32 cellular contexts compared by ENCODE assay signal in the genomic region with DNA sequence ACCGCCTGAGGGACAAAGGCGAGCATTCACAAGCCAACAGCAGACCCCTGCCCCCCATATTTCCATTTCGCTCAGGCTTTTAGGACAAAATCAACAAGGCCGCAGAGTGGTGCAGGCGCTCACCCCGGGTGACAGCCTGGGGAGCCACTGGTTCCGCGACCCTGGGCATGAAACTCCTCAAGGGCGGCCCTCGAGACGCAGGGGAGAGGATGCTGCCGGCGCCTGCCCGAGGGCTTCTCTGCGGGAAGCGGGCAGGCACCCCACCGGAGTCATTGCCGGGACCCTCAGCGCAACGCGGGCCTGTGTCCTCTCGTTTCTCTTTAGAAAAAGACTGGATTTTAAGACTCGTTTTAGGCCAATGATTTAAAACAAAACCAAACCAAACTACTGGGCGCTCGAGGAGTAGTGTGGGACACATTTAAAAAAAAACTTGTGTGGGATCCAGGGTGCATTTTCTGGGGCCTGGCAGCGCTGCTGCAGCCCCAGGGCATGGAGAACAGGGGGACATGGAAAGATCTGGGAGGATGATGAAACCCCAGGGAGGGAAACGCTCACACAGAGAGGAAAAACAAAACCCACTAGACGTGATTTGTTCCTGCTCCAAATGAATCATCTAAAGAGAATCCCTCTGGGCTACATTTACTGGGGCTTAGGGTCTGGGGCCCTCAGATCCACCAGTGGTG. TPM values are rescaled to one million over a fixed set of nuclear protein-coding genes. Genes with fewer than 3 reads are reported as not detected.
DNase-seq lines count a peak whose midpoint lies in the region; ATAC-seq lines count a peak whose summit lies in the region.
"Had no signal": no experiment of that assay in that cellular context is flagged by ENCODE, and none has a peak within 500 bp of the region (broad histone marks: within the 10 kb centered on the region; RNA-seq: fewer than 3 reads in every experiment).

No MANE protein-coding gene starts in this region.

- H3K36me3 ChIP-seq in H7 (replicated peaks; ENCODE audit: control insufficient read depth, insufficient read depth, low read length): no peaks in the 10 kb centered on the region
- no peaks in the 10 kb centered on the region for H3K36me3 ChIP-seq in mesendoderm (ENCODE audit: control insufficient read depth, insufficient read depth, low read length)
- H3K36me3 ChIP-seq: BLaER1, gastrocnemius medialis, pancreas, thoracic aorta had no signal

- no peak for ATAC-seq in stimulated activated naive B cell treated with anti-CD40 and anti-IgM and Interleukin-4, amounts not matched to agents 10 μg/mL and 1 μg/mL and 100 μg/mL, for 72 hours (replicated peaks)
- no peak for ATAC-seq in HG03521 (IDR thresholded peaks at IDR 0.05; ENCODE audit: unreplicated experiment)
- ATAC-seq: activated CD4-positive, CD25-positive, alpha-beta regulatory T cell treated with anti-CD3 and anti-CD28 coated beads, Interleukin-2, amount 50 U/mL, for 24 hours; activated T-cell treated with anti-CD3 and anti-CD28 coated beads, Interleukin-2, amount 50 U/mL, for 72 hours; gastrocnemius medialis; left cardiac atrium; natural killer cell treated with Interleukin-12 subunit alpha and Interleukin-12 subunit beta and Interleukin-15 and Interleukin-18, amount 100 ng/mL, for 72 hours had no signal

- no peak overlapping the region for H3K4me3 Mint-ChIP-seq in stimulated activated naive B cell treated with anti-CD40 and anti-IgM and Interleukin-4, amounts not matched to agents 10 μg/mL and 1 μg/mL and 100 μg/mL, for 72 hours
- H3K4me3 Mint-ChIP-seq: activated CD4-positive, alpha-beta memory T cell treated with anti-CD3 and anti-CD28 coated beads for 36 hours; natural killer cell treated with Interleukin-12 subunit alpha and Interleukin-12 subunit beta and Interleukin-15 and Interleukin-18, amount 100 ng/mL, for 72 hours had no signal

- no peak overlapping the region for H4K8ac ChIP-seq in mesendoderm (ENCODE audit: low read depth, low read length)

- no peak overlapping the region for H2BK15ac ChIP-seq in mesendoderm (replicated peaks; ENCODE audit: low read depth)

- DNase-seq in H7: peak; percentile 63
- peak; percentile 26 for DNase-seq in RPMI7951 (ENCODE audit: low read depth)
- no peak for DNase-seq in mesendoderm
- no peak for DNase-seq in stimulated activated naive B cell treated with anti-CD40 and anti-IgM and Interleukin-4, amounts not matched to agents 10 μg/mL and 1 μg/mL and 100 μg/mL, for 72 hours
- no peak for DNase-seq in foreskin melanocyte
- no peak for DNase-seq in C1 segment of cervical spinal cord (lab: John Stamatoyannopoulos, UW)
- DNase-seq: activated CD4-positive, alpha-beta memory T cell treated with anti-CD3 and anti-CD28 coated beads for 36 hours; activated naive CD4-positive, alpha-beta T cell treated with Interleukin-2 at 50 U/mL for 16 hours; activated T-cell treated with anti-CD3 and anti-CD28 coated beads, Interleukin-2, amount 50 U/mL, for 72 hours; dorsolateral prefrontal cortex; gastrocnemius medialis; GDM1; left cardiac atrium; NCI-H1105 treated with DMSO at 0.1 percent for 48 hours; NCI-H1930; NCI-H510A treated with DMSO at 0.1 percent for 48 hours; pancreas; stimulated activated CD8-positive, alpha-beta memory T cell treated with anti-CD3 and anti-CD28 coated beads, Interleukin-4, amount 100 ng/mL, for 48 hours; stimulated activated naive CD8-positive, alpha-beta T cell treated with anti-CD3 and anti-CD28 coated beads, Interleukin-15, amount 100 ng/mL, for 72 hours; T-helper 2 cell had no signal

- H3K4me1 Mint-ChIP-seq in stimulated activated naive B cell treated with anti-CD40 and anti-IgM and Interleukin-4, amounts not matched to agents 10 μg/mL and 1 μg/mL and 100 μg/mL, for 72 hours: peaks cover 12 to 19% of the 10 kb centered on the region in 2 donors

- no peak overlapping the region for H2BK120ac ChIP-seq in mesendoderm (ENCODE audit: low read depth, low read length)

- no peak overlapping the region for H3K18ac ChIP-seq in mesendoderm (ENCODE audit: low read length)

- H2AK5ac ChIP-seq in mesendoderm (ENCODE audit: low read length): no peak overlapping the region

- H3K4me2 ChIP-seq in mesendoderm (ENCODE audit: low read length): no peak overlapping the region
- H3K4me2 ChIP-seq: BLaER1 had no signal

- no peak overlapping the region for H4K5ac ChIP-seq in mesendoderm (ENCODE audit: low read length)

- WGBS in mesendoderm (ENCODE audit: extremely low coverage, insufficient coverage, low lambda C conversion rate): no CpG with 5 or more reads among the region's 28 CpGs

- no peak overlapping the region for H3K27ac ChIP-seq in mesendoderm (ENCODE audit: low read depth, low read length)
- H3K27ac ChIP-seq: BLaER1, dorsolateral prefrontal cortex, gastrocnemius medialis, pancreas, thoracic aorta had no signal

- no peak overlapping the region for H3K4ac ChIP-seq in mesendoderm (ENCODE audit: low read depth, low read length)

- no peak overlapping the region for H3K9ac ChIP-seq in mesendoderm (ENCODE audit: low read length)
- H3K9ac ChIP-seq: BLaER1 had no signal

- no peak overlapping the region for H3K23ac ChIP-seq in mesendoderm (ENCODE audit: low read length)

- no peaks in the 10 kb centered on the region for H3K79me1 ChIP-seq in mesendoderm (ENCODE audit: low read length)

- H3K4me1 ChIP-seq in mesendoderm (ENCODE audit: control insufficient read depth, low read depth, low read length): peaks cover 2% of the 10 kb centered on the region
- H3K4me1 ChIP-seq: BLaER1 had no signal

- peak overlapping the region; percentile 20 for H3K27ac Mint-ChIP-seq in stimulated activated naive B cell treated with anti-CD40 and anti-IgM and Interleukin-4, amounts not matched to agents 10 μg/mL and 1 μg/mL and 100 μg/mL, for 72 hours
- H3K27ac Mint-ChIP-seq: activated CD4-positive, alpha-beta memory T cell treated with anti-CD3 and anti-CD28 coated beads for 36 hours; activated T-cell treated with anti-CD3 and anti-CD28 coated beads, Interleukin-2, amount 50 U/mL, for 72 hours; brain; natural killer cell treated with Interleukin-12 subunit alpha and Interleukin-12 subunit beta and Interleukin-15 and Interleukin-18, amount 100 ng/mL, for 72 hours had no signal

- H3K9me3 Mint-ChIP-seq in stimulated activated naive B cell treated with anti-CD40 and anti-IgM and Interleukin-4, amounts not matched to agents 10 μg/mL and 1 μg/mL and 100 μg/mL, for 72 hours: no peaks in the 10 kb centered on the region
- H3K9me3 Mint-ChIP-seq: activated CD4-positive, alpha-beta memory T cell treated with anti-CD3 and anti-CD28 coated beads for 36 hours; activated T-cell treated with anti-CD3 and anti-CD28 coated beads, Interleukin-2, amount 50 U/mL, for 72 hours; natural killer cell treated with Interleukin-12 subunit alpha and Interleukin-12 subunit beta and Interleukin-15 and Interleukin-18, amount 100 ng/mL, for 72 hours; stimulated activated naive CD8-positive, alpha-beta T cell treated with anti-CD3 and anti-CD28 coated beads, Interleukin-15, amount 100 ng/mL, for 72 hours had no signal

- H3K36me3 Mint-ChIP-seq in stimulated activated naive B cell treated with anti-CD40 and anti-IgM and Interleukin-4, amounts not matched to agents 10 μg/mL and 1 μg/mL and 100 μg/mL, for 72 hours: no peaks in the 10 kb centered on the region
- H3K36me3 Mint-ChIP-seq: activated CD4-positive, alpha-beta memory T cell treated with anti-CD3 and anti-CD28 coated beads for 36 hours; brain; natural killer cell treated with Interleukin-12 subunit alpha and Interleukin-12 subunit beta and Interleukin-15 and Interleukin-18, amount 100 ng/mL, for 72 hours had no signal

- peaks cover 94% of the 10 kb centered on the region for H3K27me3 ChIP-seq in H7 (ENCODE audit: control insufficient read depth, insufficient read depth, low read length)
- peaks cover 42% of the 10 kb centered on the region for H3K27me3 ChIP-seq in mesendoderm (ENCODE audit: insufficient read depth, low read length, poor library complexity)

- H3K27me3 Mint-ChIP-seq in stimulated activated naive B cell treated with anti-CD40 and anti-IgM and Interleukin-4, amounts not matched to agents 10 μg/mL and 1 μg/mL and 100 μg/mL, for 72 hours: peaks cover 80 to 98% of the 10 kb centered on the region in 2 donors

- H2BK5ac ChIP-seq in mesendoderm (ENCODE audit: low read length): no peak overlapping the region

- H3K79me2 ChIP-seq in mesendoderm (ENCODE audit: control insufficient read depth, insufficient read depth, low read length): no peaks in the 10 kb centered on the region

- peak overlapping the region; percentile 49 for H3K56ac ChIP-seq in mesendoderm (ENCODE audit: low read length)

- H3K4me3 ChIP-seq in H7 (ENCODE audit: insufficient read depth, low read depth, low read length) (no peak overlapping the region), mesendoderm (ENCODE audit: low read length) (no peak overlapping the region)
- H3K4me3 ChIP-seq: BLaER1, dorsolateral prefrontal cortex, gastrocnemius medialis, thoracic aorta had no signal

RNA-seq across cellular contexts. Expression of a gene that starts 14.2 kb away (rescaled TPM):
- not detected in 2 replicates for total RNA-seq in H7 (2014; rRNA removed; shearing (Covaris generic))
- total RNA-seq in RPMI7951 (2014; rRNA removed; shearing (Covaris generic)): 1.7 and 2.3 TPM in 2 replicates
- 0.04 TPM for polyA plus RNA-seq in mesendoderm (2013, experiment 1 of 2)
- 0.06 TPM for polyA plus RNA-seq in mesendoderm (2013, experiment 2 of 2)
- total RNA-seq: activated CD4-positive, alpha-beta memory T cell treated with anti-CD3 and anti-CD28 coated beads for 36 hours; activated T-cell treated with anti-CD3 and anti-CD28 coated beads, Interleukin-2, amount 50 U/mL, for 72 hours; left cardiac atrium; lung microvascular endothelial cell; MCF 10A; natural killer cell treated with Interleukin-12 subunit alpha and Interleukin-12 subunit beta and Interleukin-15 and Interleukin-18, amount 100 ng/mL, for 72 hours had no signal
- polyA plus RNA-seq: AG04450, endothelial cell of umbilical vein, pancreas had no signal

RNA-seq across cellular contexts. Expression of a gene that starts 28.6 kb away (rescaled TPM):
- total RNA-seq in H7 (2014; rRNA removed; shearing (Covaris generic)): not detected in 2 replicates
- not detected in 2 replicates for total RNA-seq in RPMI7951 (2014; rRNA removed; shearing (Covaris generic))
- 32.8 TPM for polyA plus RNA-seq in mesendoderm (2013, experiment 1 of 2)
- polyA plus RNA-seq in mesendoderm (2013, experiment 2 of 2): 29.6 TPM
- total RNA-seq: activated CD4-positive, alpha-beta memory T cell treated with anti-CD3 and anti-CD28 coated beads for 36 hours; endothelial cell of umbilical vein; gastrocnemius medialis; left cardiac atrium; lung microvascular endothelial cell; MCF 10A; mucosa of gallbladder; natural killer cell treated with Interleukin-12 subunit alpha and Interleukin-12 subunit beta and Interleukin-15 and Interleukin-18, amount 100 ng/mL, for 72 hours; OCI-LY7; pancreas; thoracic aorta had no signal
- polyA plus RNA-seq: AG04450, endothelial cell of umbilical vein had no signal

RNA-seq across cellular contexts. Expression of a gene that starts 29.0 kb away (rescaled TPM):
- not detected in 2 replicates for total RNA-seq in H7 (2014; rRNA removed; shearing (Covaris generic))
- total RNA-seq in RPMI7951 (2014; rRNA removed; shearing (Covaris generic)): 1.4 and 1.9 TPM in 2 replicates
- not detected for polyA plus RNA-seq in mesendoderm (2013, experiment 1 of 2)
- not detected for polyA plus RNA-seq in mesendoderm (2013, experiment 2 of 2)
- total RNA-seq: activated CD4-positive, alpha-beta memory T cell treated with anti-CD3 and anti-CD28 coated beads for 36 hours; dorsolateral prefrontal cortex; left cardiac atrium; lung microvascular endothelial cell; mucosa of gallbladder; OCI-LY7; pancreas had no signal
- polyA plus RNA-seq: pancreas had no signal

RNA-seq across cellular contexts. Expression of a gene that starts 39.9 kb away (rescaled TPM):
- not detected in 2 replicates for total RNA-seq in H7 (2014; rRNA removed; shearing (Covaris generic))
- total RNA-seq in RPMI7951 (2014; rRNA removed; shearing (Covaris generic)): 12.9 and 18.7 TPM in 2 replicates
- not detected for polyA plus RNA-seq in mesendoderm (2013, experiment 1 of 2)
- polyA plus RNA-seq in mesendoderm (2013, experiment 2 of 2): not detected
- total RNA-seq: activated CD4-positive, alpha-beta memory T cell treated with anti-CD3 and anti-CD28 coated beads for 36 hours; OCI-LY7 had no signal
- polyA plus RNA-seq: pancreas had no signal

RNA-seq across cellular contexts. Expression of a gene that starts 48.7 kb away (rescaled TPM):
- total RNA-seq in H7 (2014; rRNA removed; shearing (Covaris generic)): not detected in 2 replicates
- 0.12 TPM in 1 of 2 replicates, not detected in the other for total RNA-seq in RPMI7951 (2014; rRNA removed; shearing (Covaris generic))
- not detected for polyA plus RNA-seq in mesendoderm (2013, experiment 1 of 2)
- not detected for polyA plus RNA-seq in mesendoderm (2013, experiment 2 of 2)
- total RNA-seq: activated T-cell treated with anti-CD3 and anti-CD28 coated beads, Interleukin-2, amount 50 U/mL, for 72 hours; dorsolateral prefrontal cortex; left cardiac atrium; OCI-LY7; thoracic aorta had no signal

Comparison
In these comparisons a context has a peak if more than half of its experiments do, and no peak if none do; other contexts are left out.
1. DNase-seq: peak in H7 (single experiment) and RPMI7951 (single experiment); none in mesendoderm (single experiment), stimulated activated naive B cell treated with anti-CD40 and anti-IgM and Interleukin-4, amounts not matched to agents 10 μg/mL and 1 μg/mL and 100 μg/mL, for 72 hours (single experiment), foreskin melanocyte (single experiment) and C1 segment of cervical spinal cord (0 of 14).